ENCODE assay signal across 18 cellular contexts in the genomic region with DNA sequence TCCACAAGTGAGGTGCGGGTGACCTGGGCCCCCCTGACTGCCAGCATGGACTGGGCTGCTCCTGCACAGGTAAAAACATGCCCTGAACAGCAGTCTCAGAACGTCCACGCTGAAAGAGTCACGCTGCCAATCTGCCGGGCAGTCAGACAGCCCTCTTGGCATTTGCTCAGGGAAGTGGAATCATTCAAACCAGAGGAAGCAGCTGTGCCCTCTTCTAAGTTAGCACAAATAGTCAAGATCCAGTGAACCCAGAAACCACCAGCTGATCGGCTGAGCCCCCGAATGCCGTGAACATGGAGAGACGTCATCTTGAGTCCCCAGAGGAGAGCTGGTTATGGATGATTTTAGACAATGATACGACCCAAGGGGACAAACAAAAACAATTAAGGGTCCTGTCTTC. TPM values are rescaled to one million over a fixed set of nuclear protein-coding genes. Genes with fewer than 3 reads are reported as not detected.
A peak's percentile ranks its signal among the peaks of the same experiment; 100 is the strongest.
DNase-seq lines count a peak whose midpoint lies in the region; ATAC-seq lines count a peak whose summit lies in the region.
"Had no signal": no experiment of that assay in that cellular context is flagged by ENCODE, and none has a peak within 500 bp of the region (broad histone marks: within the 10 kb centered on the region; RNA-seq: fewer than 3 reads in every experiment).

No MANE protein-coding gene starts in this region.

- H3K4me3 Mint-ChIP-seq in activated CD4-positive, alpha-beta T cell treated with anti-CD3 and anti-CD28 coated beads, Interleukin-2, amount 10 ng/mL, durations not matched to agents 7 days and 5 days = no peak overlapping the region
- peak overlapping the region in 3 of 4 donors; percentile 27 to 84 (median 67) for H3K4me3 Mint-ChIP-seq in IgD-negative memory B cell
- H3K4me3 Mint-ChIP-seq: type B pancreatic cell had no signal

- peak overlapping the region; percentile 86 for H3K27ac Mint-ChIP-seq in activated CD4-positive, alpha-beta T cell treated with anti-CD3 and anti-CD28 coated beads, Interleukin-2, amount 10 ng/mL, durations not matched to agents 7 days and 5 days
- peak overlapping the region; percentile 60 to 91 (median 86) for H3K27ac Mint-ChIP-seq in IgD-negative memory B cell
- H3K27ac Mint-ChIP-seq: type B pancreatic cell had no signal

- no peak for ATAC-seq in stimulated activated naive CD8-positive, alpha-beta T cell treated with anti-CD3 and anti-CD28 coated beads, Interleukin-15, Interleukin-2, amounts not matched to agents 100 U/mL and 50 U/mL, for 24 hours
- ATAC-seq in GM21515 (IDR thresholded peaks at IDR 0.05; ENCODE audit: unreplicated experiment) = no peak
- ATAC-seq: A549, foreskin keratinocyte, left lung had no signal

- CTCF ChIA-PET in activated CD4-positive, alpha-beta T cell treated with anti-CD3 and anti-CD28 coated beads, Interleukin-2, amount 10 ng/mL, durations not matched to agents 7 days and 5 days (lab: Charles Lee) = interaction anchor here (1.1 kb wide), 1 partner anchor 20 kb away, joined by 3 read pairs; no protein-coding TSS in a partner anchor

- no peak for DNase-seq in activated CD4-positive, alpha-beta T cell treated with anti-CD3 and anti-CD28 coated beads, Interleukin-2, amount 10 ng/mL, durations not matched to agents 7 days and 5 days
- no peak for DNase-seq in activated CD4-positive, alpha-beta T cell treated with anti-CD3 and anti-CD28 coated beads for 1 hour
- DNase-seq in fibroblast of peridontal ligament (ENCODE audit: extremely low read depth) = peak; percentile 69
- peak; percentile 24 for DNase-seq in pulmonary artery endothelial cell (ENCODE audit: low read depth, low spot score)
- no peak for DNase-seq in stimulated activated naive CD8-positive, alpha-beta T cell treated with anti-CD3 and anti-CD28 coated beads, Interleukin-15, Interleukin-2, amounts not matched to agents 100 U/mL and 50 U/mL, for 24 hours
- DNase-seq in stimulated activated naive CD4-positive, alpha-beta T cell (lab: John Stamatoyannopoulos, UW) = no peak
- DNase-seq: DND-41; foreskin keratinocyte; HCEC 1CT; NCI-H1092 treated with DMSO at 0.1 percent for 48 hours; NCI-H2107; PC-9; stimulated activated naive CD4-positive, alpha-beta T cell treated with Interleukin-2 at 50 U/mL for 16 hours had no signal

- H3K4me1 Mint-ChIP-seq in activated CD4-positive, alpha-beta T cell treated with anti-CD3 and anti-CD28 coated beads, Interleukin-2, amount 10 ng/mL, durations not matched to agents 7 days and 5 days = peaks cover 86% of the 10 kb centered on the region
- H3K4me1 Mint-ChIP-seq in IgD-negative memory B cell = peaks cover 40 to 50% (median 40%) of the 10 kb centered on the region in 3 donors

- POLR2A ChIA-PET in activated CD4-positive, alpha-beta T cell treated with anti-CD3 and anti-CD28 coated beads, Interleukin-2, amount 10 ng/mL, durations not matched to agents 7 days and 5 days (lab: Charles Lee) = no interaction called here

- H3K36me3 Mint-ChIP-seq in activated CD4-positive, alpha-beta T cell treated with anti-CD3 and anti-CD28 coated beads, Interleukin-2, amount 10 ng/mL, durations not matched to agents 7 days and 5 days (ENCODE audit: low read depth) = peaks cover 61% of the 10 kb centered on the region
- H3K36me3 Mint-ChIP-seq in IgD-negative memory B cell = peaks cover 6% of the 10 kb centered on the region
- H3K36me3 Mint-ChIP-seq: type B pancreatic cell had no signal

- no peaks in the 10 kb centered on the region for H3K9me3 Mint-ChIP-seq in activated CD4-positive, alpha-beta T cell treated with anti-CD3 and anti-CD28 coated beads, Interleukin-2, amount 10 ng/mL, durations not matched to agents 7 days and 5 days
- no peaks in the 10 kb centered on the region for H3K9me3 Mint-ChIP-seq in IgD-negative memory B cell
- H3K9me3 Mint-ChIP-seq: type B pancreatic cell had no signal

- H3K27me3 Mint-ChIP-seq in activated CD4-positive, alpha-beta T cell treated with anti-CD3 and anti-CD28 coated beads, Interleukin-2, amount 10 ng/mL, durations not matched to agents 7 days and 5 days = no peaks in the 10 kb centered on the region
- H3K27me3 Mint-ChIP-seq in IgD-negative memory B cell = no peaks in the 10 kb centered on the region
- H3K27me3 Mint-ChIP-seq: type B pancreatic cell had no signal

RNA-seq across cellular contexts. Expression of gene KLF2, which starts 34.4 kb away (rescaled TPM):
- 100 to 1,000 TPM; 253 to 255 TPM for total RNA-seq in activated CD4-positive, alpha-beta T cell treated with anti-CD3 and anti-CD28 coated beads, Interleukin-2, amount 10 ng/mL, durations not matched to agents 7 days and 5 days
- polyA plus RNA-seq in IgD-negative memory B cell = 199 TPM
- 6.0 and 7.9 TPM in 2 replicates for total RNA-seq in pulmonary artery endothelial cell

Comparison
In these comparisons a context has a peak if more than half of its experiments do, and no peak if none do; other contexts are left out.
1. DNase-seq: peak in fibroblast of peridontal ligament (single experiment) and pulmonary artery endothelial cell (single experiment); none in activated CD4-positive, alpha-beta T cell treated with anti-CD3 and anti-CD28 coated beads, Interleukin-2, amount 10 ng/mL, durations not matched to agents 7 days and 5 days (single experiment), activated CD4-positive, alpha-beta T cell treated with anti-CD3 and anti-CD28 coated beads for 1 hour (single experiment), stimulated activated naive CD8-positive, alpha-beta T cell treated with anti-CD3 and anti-CD28 coated beads, Interleukin-15, Interleukin-2, amounts not matched to agents 100 U/mL and 50 U/mL, for 24 hours (single experiment) and stimulated activated naive CD4-positive, alpha-beta T cell (0 of 6).
2. RNA of gene KLF2, which starts 34.4 kb away (total RNA-seq): 253 to 255 TPM in activated CD4-positive, alpha-beta T cell treated with anti-CD3 and anti-CD28 coated beads, Interleukin-2, amount 10 ng/mL, durations not matched to agents 7 days and 5 days; 6.0 to 7.9 TPM in pulmonary artery endothelial cell; every median in the first group is over 10 times any median in the second.